ENCODE assay signal across 9 cellular contexts in the genomic region with DNA sequence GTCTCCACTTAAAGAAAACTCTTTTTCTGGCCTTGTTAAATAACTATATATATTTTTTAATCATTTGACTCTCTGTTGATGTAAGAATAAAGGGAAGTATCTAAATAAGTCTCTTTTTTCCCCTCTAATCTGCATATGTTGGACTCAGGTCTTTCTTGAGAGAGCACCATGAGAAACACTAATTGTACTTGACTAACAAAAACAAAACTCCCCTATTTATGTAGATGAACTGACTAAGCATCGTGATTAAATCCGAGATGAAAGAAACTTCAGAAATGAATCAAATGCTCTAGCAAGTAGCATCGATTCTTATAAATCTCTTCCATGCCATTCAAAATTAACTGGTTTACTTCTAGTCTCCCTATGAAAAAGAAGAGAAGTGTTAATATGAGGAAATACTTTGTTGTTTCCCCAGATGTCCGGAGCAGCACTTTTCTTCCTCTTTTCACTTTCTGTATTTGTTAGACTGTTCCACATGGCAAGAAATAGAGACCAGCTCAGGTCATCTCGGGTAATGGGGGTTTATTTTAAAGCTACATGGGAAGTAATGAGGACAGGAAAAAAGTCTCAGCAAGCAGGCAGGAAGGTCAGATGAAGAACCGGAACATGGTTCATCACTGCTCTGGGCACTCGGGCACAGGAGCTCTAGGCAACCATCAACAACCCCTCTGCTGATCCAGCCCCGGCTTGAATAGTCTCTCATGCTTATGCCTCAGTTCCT.
DNase-seq lines count a peak whose midpoint lies in the region; ATAC-seq lines count a peak whose summit lies in the region.
"Had no signal": no experiment of that assay in that cellular context is flagged by ENCODE, and none has a peak within 500 bp of the region (broad histone marks: within the 10 kb centered on the region; RNA-seq: fewer than 3 reads in every experiment).

No MANE protein-coding gene starts in this region.

- no peaks in the 10 kb centered on the region for H3K27me3 ChIP-seq in mesendoderm (ENCODE audit: insufficient read depth, low read length, poor library complexity)
- H3K27me3 ChIP-seq: breast epithelium had no signal

- no peak overlapping the region for H3K56ac ChIP-seq in mesendoderm (ENCODE audit: low read length)

- peak overlapping the region; percentile 81 for H3K4me3 Mint-ChIP-seq in memory B cell

- WGBS in mesendoderm (ENCODE audit: extremely low coverage, insufficient coverage, low lambda C conversion rate) = no CpG with 5 or more reads among the region's 8 CpGs

- no peaks in the 10 kb centered on the region for H3K36me3 ChIP-seq in mesendoderm (ENCODE audit: control insufficient read depth, insufficient read depth, low read length)
- H3K36me3 ChIP-seq: breast epithelium had no signal

- peaks cover 19% of the 10 kb centered on the region for H3K4me1 Mint-ChIP-seq in memory B cell

- H3K79me1 ChIP-seq in mesendoderm (ENCODE audit: low read length) = no peaks in the 10 kb centered on the region

- H4K8ac ChIP-seq in mesendoderm (ENCODE audit: low read depth, low read length) = no peak overlapping the region

- no peak overlapping the region for H3K9ac ChIP-seq in mesendoderm (ENCODE audit: low read length)

- H4K5ac ChIP-seq in mesendoderm (ENCODE audit: low read length) = no peak overlapping the region

- H2BK5ac ChIP-seq in mesendoderm (ENCODE audit: low read length) = no peak overlapping the region

- DNase-seq in memory B cell (ENCODE audit: low spot score in 2 of 2) (peak in 1 of 2 donors; percentile 13), mesendoderm (no peak), ureter (ENCODE audit: low spot score) (no peak), NCI-H2227 (lab: John Stamatoyannopoulos, UW; ENCODE audit: unreplicated experiment) (no peak)
- DNase-seq in stimulated activated CD4-positive, alpha-beta T cell treated with anti-CD3 and anti-CD28 coated beads, Interleukin-4, amount 100 ng/mL, for 24 hours = no peak

- no peak overlapping the region for H3K4me3 ChIP-seq in mesendoderm (ENCODE audit: low read length)
- H3K4me3 ChIP-seq: breast epithelium had no signal

- no peak overlapping the region for H3K4ac ChIP-seq in mesendoderm (ENCODE audit: low read depth, low read length)

- H3K23ac ChIP-seq in mesendoderm (ENCODE audit: low read length) = no peak overlapping the region

- no peak overlapping the region for H2AK5ac ChIP-seq in mesendoderm (ENCODE audit: low read length)

- H3K79me2 ChIP-seq in mesendoderm (ENCODE audit: control insufficient read depth, insufficient read depth, low read length) = no peaks in the 10 kb centered on the region

- no peak overlapping the region for H2BK15ac ChIP-seq in mesendoderm (replicated peaks; ENCODE audit: low read depth)

- ATAC-seq in GM19023 (IDR thresholded peaks at IDR 0.05; ENCODE audit: unreplicated experiment) (peak; percentile 73), HG02588 (IDR thresholded peaks at IDR 0.05; ENCODE audit: unreplicated experiment) (peak; percentile 75), HG03520 (IDR thresholded peaks at IDR 0.05; ENCODE audit: unreplicated experiment) (peak; percentile 56), memory B cell (ENCODE audit: low read depth) (peak; percentile 92)

- no peak overlapping the region for H3K18ac ChIP-seq in mesendoderm (ENCODE audit: low read length)

- no peak overlapping the region for H3K4me2 ChIP-seq in mesendoderm (ENCODE audit: low read length)

- peak overlapping the region; percentile 83 for H3K27ac Mint-ChIP-seq in memory B cell

- H3K9me3 Mint-ChIP-seq in memory B cell = peaks cover 1% of the 10 kb centered on the region

- no peaks in the 10 kb centered on the region for H3K27me3 Mint-ChIP-seq in memory B cell

- no peak overlapping the region for H3K27ac ChIP-seq in mesendoderm (ENCODE audit: low read depth, low read length)
- H3K27ac ChIP-seq: breast epithelium had no signal

- no peak overlapping the region for H2BK120ac ChIP-seq in mesendoderm (ENCODE audit: low read depth, low read length)

- no peaks in the 10 kb centered on the region for H3K36me3 Mint-ChIP-seq in memory B cell

- no peaks in the 10 kb centered on the region for H3K4me1 ChIP-seq in mesendoderm (ENCODE audit: control insufficient read depth, low read depth, low read length)
- H3K4me1 ChIP-seq: breast epithelium had no signal
